ENCODE assay signal across 28 cellular contexts in genomic region chr12:132374821-132375445, GRCh38. TPM values are rescaled to one million over a fixed set of nuclear protein-coding genes. Genes with fewer than 3 reads are reported as not detected.
"Had no signal": no experiment of that assay in that cellular context is flagged by ENCODE, and none has a peak within 500 bp of the region (broad histone marks: within the 10 kb centered on the region; RNA-seq: fewer than 3 reads in every experiment).

No MANE protein-coding gene starts in this region.

- H3K4me3 ChIP-seq: adrenal gland, breast epithelium, MG63 had no signal

- H3K9me3 ChIP-seq: adrenal gland had no signal

- H3K27ac ChIP-seq: adrenal gland, breast epithelium had no signal

- H3K4me1 ChIP-seq: adrenal gland, breast epithelium had no signal

- ATAC-seq: activated T-cell treated with anti-CD3 and anti-CD28 coated beads, Interleukin-2, amount 50 U/mL, for 72 hours; T-helper 17 cell had no signal

- DNase-seq: activated CD4-positive, alpha-beta memory T cell treated with anti-CD3 and anti-CD28 coated beads for 36 hours; activated CD4-positive, alpha-beta T cell treated with anti-CD3 and anti-CD28 coated beads, Interleukin-2, amount 10 ng/mL, durations not matched to agents 7 days and 5 days; activated CD4-positive, CD25-positive, alpha-beta regulatory T cell; activated CD8-positive, alpha-beta memory T cell treated with anti-CD3 and anti-CD28 coated beads for 24 hours; activated gamma-delta T cell treated with Interleukin-2 at 50 U/mL for 16 hours; activated naive CD4-positive, alpha-beta T cell treated with anti-CD3 and anti-CD28 coated beads, Interleukin-2, amount 50 U/mL, for 16 hours; activated naive CD8-positive, alpha-beta T cell treated with anti-CD3 and anti-CD28 coated beads, Interleukin-2, amount 10 ng/mL, durations not matched to agents 7 days and 5 days; activated T-cell treated with anti-CD3 and anti-CD28 coated beads, Interleukin-2, amount 50 U/mL, for 72 hours; anterior cingulate cortex; central memory CD4-positive, alpha-beta T cell; MG63; NCI-H1092 treated with DMSO at 0.1 percent for 48 hours; NCI-H1417 treated with DMSO at 0.1 percent for 48 hours; NCI-H1694; NCI-H2029; NCI-H2107; NCI-H226; NCI-H82; OCI-M1; RPMI8226; SHP77 treated with DMSO at 0.1 percent for 48 hours; T-helper 17 cell; T-helper 9 cell had no signal

- FAIRE-seq: TTC549 had no signal

- H3K36me3 ChIP-seq: adrenal gland, breast epithelium, MG63 had no signal

RNA-seq across cellular contexts. Expression of gene GALNT9, which starts 45.5 kb away (rescaled TPM):
- total RNA-seq: activated CD4-positive, alpha-beta T cell treated with anti-CD3 and anti-CD28 coated beads, Interleukin-2, amount 10 ng/mL, durations not matched to agents 7 days and 5 days; activated naive CD8-positive, alpha-beta T cell treated with anti-CD3 and anti-CD28 coated beads, Interleukin-2, amount 10 ng/mL, durations not matched to agents 7 days and 5 days; activated T-helper 2 cell treated with anti-CD3 and anti-CD28 coated beads, Interferon-gamma antibody, Interleukin-2, Interleukin-4, amounts not matched to agents 10 μg/mL and 5 μg/mL and 100 μg/mL, durations not matched to agents 14 hours and 24 hours and 36 hours; NCI-H460; T-helper 17 cell had no signal
